ENCODE assay signal across 29 cellular contexts in the genomic region with DNA sequence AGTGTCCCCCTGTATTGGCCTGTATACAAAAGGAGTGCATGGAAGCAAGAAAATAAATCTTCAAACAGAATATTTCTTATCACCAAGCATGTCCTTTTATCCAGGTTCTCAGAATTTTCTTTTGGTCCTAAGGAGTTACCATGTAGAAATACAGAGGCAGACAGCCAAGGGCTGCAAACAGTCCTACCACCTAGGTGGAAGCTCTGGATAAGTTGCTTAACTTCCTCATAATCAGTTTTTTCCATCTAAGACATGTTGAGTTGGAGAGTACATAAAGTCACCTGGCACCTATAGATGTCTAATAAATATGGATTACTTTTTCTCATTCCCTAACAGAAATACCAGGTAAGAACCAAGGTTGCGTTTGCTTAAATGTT. TPM values are rescaled to one million over a fixed set of nuclear protein-coding genes. Genes with fewer than 3 reads are reported as not detected.
DNase-seq lines count a peak whose midpoint lies in the region; ATAC-seq, FAIRE-seq and TF ChIP-seq lines count a peak whose summit lies in the region.
"Had no signal": no experiment of that assay in that cellular context is flagged by ENCODE, and none has a peak within 500 bp of the region (broad histone marks: within the 10 kb centered on the region; RNA-seq: fewer than 3 reads in every experiment).

No MANE protein-coding gene starts in this region.

- H3K9ac ChIP-seq in endothelial cell of umbilical vein (replicated peaks; ENCODE audit: extremely low read depth, insufficient read depth, low read length), result no peak overlapping the region
- H3K9ac ChIP-seq: neural progenitor cell had no signal

- TF ChIP-seq POLR2A in A549 (IDR thresholded peaks at IDR 0.05; ENCODE audit: low read length) (no peak), endothelial cell of umbilical vein (IDR thresholded peaks at IDR 0.05; ENCODE audit: low read depth, low read length) (no peak)

- dilution Hi-C loops in endothelial cell of umbilical vein (cut with MboI; ENCODE audit: extremely low pct_ligation_motif_present, low sequenced_read_pairs), result no loop called here

- H3K79me2 ChIP-seq in endothelial cell of umbilical vein (ENCODE audit: control insufficient read depth, insufficient read depth, low read length), result peaks cover 98% of the 10 kb centered on the region
- peaks cover 94% of the 10 kb centered on the region for H3K79me2 ChIP-seq in osteoblast (ENCODE audit: insufficient read depth, low read length)

- peak overlapping the region in 1 of 2 experiments; percentile 42; a peak in 3 of 6 replicates for H3K27ac ChIP-seq in A549
- H3K27ac ChIP-seq in endothelial cell of umbilical vein (ENCODE audit: insufficient read depth, low read depth, low read length), result no peak overlapping the region
- H3K27ac ChIP-seq in osteoblast (ENCODE audit: low read depth, low read length), result peak overlapping the region; percentile 85
- H3K27ac ChIP-seq: neural progenitor cell, Peyer's patch had no signal

- H3K4me1 ChIP-seq in A549 (peaks cover 63% of the 10 kb centered on the region), endothelial cell of umbilical vein (ENCODE audit: control insufficient read depth, extremely low read depth, insufficient read depth, low read length) (peaks cover 64% of the 10 kb centered on the region), osteoblast (ENCODE audit: insufficient read depth, low read length) (peaks cover 91% of the 10 kb centered on the region)
- H3K4me1 ChIP-seq: neural progenitor cell, Peyer's patch had no signal

- H2AFZ ChIP-seq in endothelial cell of umbilical vein (ENCODE audit: low read depth, low read length) (no peak overlapping the region), osteoblast (ENCODE audit: low read length) (no peak overlapping the region)
- H2AFZ ChIP-seq: neural progenitor cell had no signal

- H3K36me3 ChIP-seq in MG63, result peaks cover 87% of the 10 kb centered on the region
- H3K36me3 ChIP-seq in endothelial cell of umbilical vein (ENCODE audit: control insufficient read depth in 2 of 2, extremely low read depth in 1 of 2, insufficient read depth in 2 of 2, low read length in 2 of 2), result no peaks in the 10 kb centered on the region
- H3K36me3 ChIP-seq in osteoblast (ENCODE audit: insufficient read depth, low read length), result peaks cover 62% of the 10 kb centered on the region
- H3K36me3 ChIP-seq: neural progenitor cell, Peyer's patch had no signal

- 91% methylated on average over 1 of the region's 1 CpG for WGBS in A549 (ENCODE audit: missing lambda C conversion rate)

- H4K20me1 ChIP-seq in endothelial cell of umbilical vein (replicated peaks; ENCODE audit: control insufficient read depth, extremely low read depth, insufficient read depth, low read length) (no peaks in the 10 kb centered on the region), osteoblast (ENCODE audit: insufficient read depth, low read length) (no peaks in the 10 kb centered on the region)

- TF ChIP-seq EP300 in A549 (IDR thresholded peaks at IDR 0.05), result no peak

- H3K4me3 ChIP-seq in A549 (no peak overlapping the region), MG63 (peak overlapping the region; percentile 70), endothelial cell of umbilical vein (replicated peaks in 1 of 3; ENCODE audit: insufficient read depth in 1 of 3, low read depth in 1 of 3, low read length in 3 of 3) (no peak overlapping the region), osteoblast (ENCODE audit: insufficient read depth, low read length) (peak overlapping the region; percentile 14)
- H3K4me3 ChIP-seq: neural progenitor cell, Peyer's patch had no signal

- H3K9me3 ChIP-seq in A549, result no peaks in the 10 kb centered on the region
- H3K9me3 ChIP-seq in MG63, result no peaks in the 10 kb centered on the region
- no peaks in the 10 kb centered on the region for H3K9me3 ChIP-seq in endothelial cell of umbilical vein (replicated peaks; ENCODE audit: control insufficient read depth, insufficient read depth, low read length)
- no peaks in the 10 kb centered on the region for H3K9me3 ChIP-seq in osteoblast (ENCODE audit: low read depth, low read length)
- H3K9me3 ChIP-seq: Peyer's patch had no signal

- FAIRE-seq in A549 (lab: Jason Lieb, UNC) (no peak), endothelial cell of umbilical vein (lab: Jason Lieb, UNC) (no peak), RCC 7860 (lab: Jason Lieb, UNC) (no peak)
- FAIRE-seq: D721Med, H1 had no signal

- TF ChIP-seq CTCF in A549 (IDR thresholded peaks at IDR 0.05) (no peak), endothelial cell of umbilical vein (IDR thresholded peaks at IDR 0.05; ENCODE audit: extremely low read depth in 1 of 2, insufficient read depth in 1 of 2, low read depth in 1 of 2, low read length in 2 of 2) (no peak), osteoblast (IDR thresholded peaks at IDR 0.05; ENCODE audit: extremely low read depth, low read depth, low read length) (no peak)

- POLR2A ChIA-PET in A549 (lab: Yijun Ruan, JAX) (no interaction called here), endothelial cell of umbilical vein (lab: Charles Lee) (no interaction called here)

- TF ChIP-seq RAD21 in A549 (conservative IDR thresholded peaks at IDR 0.05 in 1 of 2, IDR thresholded peaks at IDR 0.05 in 1 of 2), result no peak

- intact Hi-C loops in endothelial cell of umbilical vein (cut with micrococcal nuclease), result no loop called here

- H3K9me1 ChIP-seq in endothelial cell of umbilical vein (replicated peaks; ENCODE audit: control insufficient read depth, extremely low read depth, insufficient read depth, low read length), result no peaks in the 10 kb centered on the region

- CTCF ChIA-PET in A549 (lab: Yijun Ruan, JAX) (interaction anchor here (1.8 kb wide), 1 partner anchor 14 kb away, joined by 5 read pairs; no protein-coding TSS in a partner anchor), endothelial cell of umbilical vein (lab: Charles Lee) (interaction anchor here (0.8 kb wide), 1 partner anchor 30 kb away, joined by 3 read pairs; no protein-coding TSS in a partner anchor)

- ATAC-seq in A549 (no peak), HG02610 (IDR thresholded peaks at IDR 0.05; ENCODE audit: unreplicated experiment) (no peak)
- ATAC-seq: activated CD4-positive, alpha-beta T cell treated with anti-CD3 and anti-CD28 coated beads for 36 hours; activated CD8-positive, alpha-beta T cell treated with anti-CD3 and anti-CD28 coated beads for 36 hours had no signal

- DNase-seq in A549 (ENCODE audit: low read depth in 1 of 2, low spot score in 1 of 2) (no peak), MG63 (no peak), endothelial cell of umbilical vein (ENCODE audit: low read depth, low spot score) (no peak), osteoblast (ENCODE audit: insufficient read length, low spot score, missing footprints) (no peak), RCC 7860 (ENCODE audit: low spot score) (no peak), NCI-H748 (lab: John Stamatoyannopoulos, UW; ENCODE audit: unreplicated experiment) (no peak), NCI-H69 (lab: John Stamatoyannopoulos, UW) (no peak)
- DNase-seq: activated CD4-positive, alpha-beta T cell treated with anti-CD3 and anti-CD28 coated beads for 36 hours; activated CD8-positive, alpha-beta memory T cell treated with anti-CD3 and anti-CD28 coated beads, Interleukin-2, amount 50 U/mL, for 48 hours; activated CD8-positive, alpha-beta T cell treated with anti-CD3 and anti-CD28 coated beads for 36 hours; activated naive CD4-positive, alpha-beta T cell treated with Interleukin-2 at 50 U/mL for 16 hours; CD4-positive, alpha-beta memory T cell; cerebellar nuclear complex; DND-41; GF-D8; immature natural killer cell; KBM-7; NCI-H1417; NCI-H2029 treated with DMSO at 0.1 percent for 48 hours; NCI-H526; Peyer's patch; right cardiac atrium; stimulated activated CD4-positive, alpha-beta T cell treated with anti-CD3 and anti-CD28 coated beads, Interleukin-4, amount 100 ng/mL, for 24 hours; T-helper 9 cell had no signal

- peak overlapping the region; percentile 34 for H3K4me2 ChIP-seq in A549
- H3K4me2 ChIP-seq in endothelial cell of umbilical vein (ENCODE audit: insufficient read depth, low read length), result peak overlapping the region; percentile 6
- H3K4me2 ChIP-seq in osteoblast (ENCODE audit: insufficient read depth, low read length), result peak overlapping the region; percentile 92
- H3K4me2 ChIP-seq: neural progenitor cell had no signal

- BruUV-seq in endothelial cell of umbilical vein (replicated peaks; lab: Mats Ljungman, UMichigan), result no TSS peak

- H3K27me3 ChIP-seq in MG63 (no peaks in the 10 kb centered on the region), endothelial cell of umbilical vein (ENCODE audit: control insufficient read depth in 2 of 2, insufficient read depth in 2 of 2, low read length in 2 of 2) (no peaks in the 10 kb centered on the region), osteoblast (ENCODE audit: insufficient read depth, low read length) (no peaks in the 10 kb centered on the region)
- H3K27me3 ChIP-seq: neural progenitor cell, Peyer's patch had no signal

TF ChIP-seq in A549, 52 proteins besides CTCF, POLR2A, EP300 and RAD21 (continues in another document):
- no peak for TF ChIP-seq NFE2L2 (conservative IDR thresholded peaks at IDR 0.05; ENCODE audit: low read length)
- no peak for TF ChIP-seq RNF2 (IDR thresholded peaks at IDR 0.05; ENCODE audit: borderline replicate concordance, low read depth)
- no peak for TF ChIP-seq HDAC2 (IDR thresholded peaks at IDR 0.05)
- no peak for TF ChIP-seq NPAS2 (CRISPR knock-in tag; IDR thresholded peaks at IDR 0.05; ENCODE audit: borderline replicate concordance)

TF ChIP-seq in endothelial cell of umbilical vein, 7 proteins besides CTCF, POLR2A, EP300 and RAD21:
- TF ChIP-seq FOS (IDR thresholded peaks at IDR 0.05; ENCODE audit: borderline replicate concordance, insufficient read depth, low read length) (peak; percentile 7), EZH2 (IDR thresholded peaks at IDR 0.05; ENCODE audit: borderline replicate concordance, low read depth, low read length, severe bottlenecking) (no peak), GATA2 (IDR thresholded peaks at IDR 0.05; ENCODE audit: insufficient read depth, insufficient read length, low read depth, low read length) (no peak)

RNA-seq across cellular contexts. Expression of a gene that starts 57.0 kb away (rescaled TPM):
- polyA plus RNA-seq in A549 (2011; rRNA removed) (0.14 and 0.26 TPM in 2 replicates), A549 (2017; fragmentation: RNase III; extraction: RNeasy Plus Mini Kit Qiagen cat#74134 plus additional on column Dnase treatment) (not detected in 3 replicates), endothelial cell of umbilical vein (0.12 TPM in 1 of 2 replicates, not detected in the other)
- polyA plus RNA-seq in A549 (2012; cell fraction: cytosol; rRNA removed), result not detected in 2 replicates
- polyA plus RNA-seq in A549 (2012; cell fraction: nucleus; rRNA removed), result not detected in 2 replicates
- polyA minus RNA-seq in A549 (2011; rRNA and poly(A)+ RNA removed), result 1.3 and 4.1 TPM in 2 replicates
- not detected in 2 replicates for total RNA-seq in MG63 (2014; rRNA removed; shearing (Covaris generic); ENCODE audit: low replicate concordance)
- total RNA-seq in endothelial cell of umbilical vein (2.4 and 3.5 TPM in 2 replicates), osteoblast (18.1 and 20.0 TPM in 2 replicates)
- polyA plus RNA-seq in endothelial cell of umbilical vein (2011; cell fraction: cytosol; rRNA removed), result not detected in 2 replicates
- polyA plus RNA-seq in endothelial cell of umbilical vein (2011; cell fraction: nucleus; rRNA removed), result 0.84 and 0.93 TPM in 2 replicates
- 0.21 TPM in 1 of 2 replicates, not detected in the other for polyA plus RNA-seq in endothelial cell of umbilical vein (2012)
- polyA minus RNA-seq in endothelial cell of umbilical vein, result 3.8 and 4.3 TPM in 2 replicates
- polyA minus RNA-seq in endothelial cell of umbilical vein (2011; cell fraction: cytosol; rRNA and poly(A)+ RNA removed), result not detected
- polyA minus RNA-seq in endothelial cell of umbilical vein (2011; cell fraction: nucleus; rRNA and poly(A)+ RNA removed), result 8.1 and 24.4 TPM in 2 replicates
- total RNA-seq: activated CD4-positive, alpha-beta T cell treated with anti-CD3 and anti-CD28 coated beads for 36 hours; activated CD8-positive, alpha-beta T cell treated with anti-CD3 and anti-CD28 coated beads for 36 hours; activated T-helper 1 cell treated with anti-CD3 and anti-CD28 coated beads, Interleukin-12 subunit alpha, Interleukin-12 subunit beta, Interleukin-2, Interleukin-4 antibody, amounts not matched to agents 30 ng/mL and 10 ng/mL and 1 ng/mL, durations not matched to agents 14 hours and 24 hours and 36 hours; CD4-positive, alpha-beta memory T cell; H1; Peyer's patch had no signal
- polyA plus RNA-seq: CD4-positive, alpha-beta memory T cell; H1; immature natural killer cell had no signal

Comparison
In these comparisons a context has a peak if more than half of its experiments do, and no peak if none do; other contexts are left out.
1. H3K4me2 ChIP-seq: peak in every context shown above with its lines; median percentile 92 in osteoblast; 34 in A549; 6 in endothelial cell of umbilical vein.
2. H3K4me3 ChIP-seq: peak in MG63 (single experiment) and osteoblast (single experiment); none in A549 (single experiment) and endothelial cell of umbilical vein (0 of 3).